Comparison of ENCODE assay signal across 1 cellular context in genomic region chr1:47478090-47478489, GRCh38.
TF ChIP-seq lines count a peak whose summit lies in the region.

No MANE protein-coding gene starts in this region.

TF ChIP-seq in HepG2, 621 proteins besides CTCF, POLR2A, EP300 and RAD21 (continued from another document and continues in another):
- no peak for TF ChIP-seq CEBPZ (IDR thresholded peaks at IDR 0.05; ENCODE audit: low read length)
- TF ChIP-seq, protein P1, sequence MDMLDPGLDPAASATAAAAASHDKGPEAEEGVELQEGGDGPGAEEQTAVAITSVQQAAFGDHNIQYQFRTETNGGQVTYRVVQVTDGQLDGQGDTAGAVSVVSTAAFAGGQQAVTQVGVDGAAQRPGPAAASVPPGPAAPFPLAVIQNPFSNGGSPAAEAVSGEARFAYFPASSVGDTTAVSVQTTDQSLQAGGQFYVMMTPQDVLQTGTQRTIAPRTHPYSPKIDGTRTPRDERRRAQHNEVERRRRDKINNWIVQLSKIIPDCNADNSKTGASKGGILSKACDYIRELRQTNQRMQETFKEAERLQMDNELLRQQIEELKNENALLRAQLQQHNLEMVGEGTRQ (IDR thresholded peaks at IDR 0.05; ENCODE audit: low read depth, low read length): no peak
- TF ChIP-seq, protein P1 (CRISPR knock-in tag; IDR thresholded peaks at IDR 0.05; ENCODE audit: borderline replicate concordance): no peak
- no peak for TF ChIP-seq SRSF1 (optimal IDR thresholded peaks at IDR 0.05; ENCODE audit: low read depth, low read length)
- TF ChIP-seq KLF13 (CRISPR knock-in tag; IDR thresholded peaks at IDR 0.05): no peak
- TF ChIP-seq SCMH1 (CRISPR knock-in tag; IDR thresholded peaks at IDR 0.05; ENCODE audit: borderline replicate concordance): no peak
- TF ChIP-seq, protein P2, sequence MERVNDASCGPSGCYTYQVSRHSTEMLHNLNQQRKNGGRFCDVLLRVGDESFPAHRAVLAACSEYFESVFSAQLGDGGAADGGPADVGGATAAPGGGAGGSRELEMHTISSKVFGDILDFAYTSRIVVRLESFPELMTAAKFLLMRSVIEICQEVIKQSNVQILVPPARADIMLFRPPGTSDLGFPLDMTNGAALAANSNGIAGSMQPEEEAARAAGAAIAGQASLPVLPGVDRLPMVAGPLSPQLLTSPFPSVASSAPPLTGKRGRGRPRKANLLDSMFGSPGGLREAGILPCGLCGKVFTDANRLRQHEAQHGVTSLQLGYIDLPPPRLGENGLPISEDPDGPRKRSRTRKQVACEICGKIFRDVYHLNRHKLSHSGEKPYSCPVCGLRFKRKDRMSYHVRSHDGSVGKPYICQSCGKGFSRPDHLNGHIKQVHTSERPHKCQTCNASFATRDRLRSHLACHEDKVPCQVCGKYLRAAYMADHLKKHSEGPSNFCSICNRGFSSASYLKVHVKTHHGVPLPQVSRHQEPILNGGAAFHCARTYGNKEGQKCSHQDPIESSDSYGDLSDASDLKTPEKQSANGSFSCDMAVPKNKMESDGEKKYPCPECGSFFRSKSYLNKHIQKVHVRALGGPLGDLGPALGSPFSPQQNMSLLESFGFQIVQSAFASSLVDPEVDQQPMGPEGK (CRISPR knock-in tag; IDR thresholded peaks at IDR 0.05): peak; percentile 95
- no peak for TF ChIP-seq AGO1 (IDR thresholded peaks at IDR 0.05; ENCODE audit: low read depth, low read length, poor library complexity, severe bottlenecking)
- TF ChIP-seq MXD4 (CRISPR knock-in tag; IDR thresholded peaks at IDR 0.05): 0 out of 2 replicates have a peak, but pooled peaks have one; percentile 43
- TF ChIP-seq NRL (CRISPR knock-in tag; IDR thresholded peaks at IDR 0.05; ENCODE audit: borderline replicate concordance): peak; percentile 57
- TF ChIP-seq ZNF550 (CRISPR knock-in tag; IDR thresholded peaks at IDR 0.05; ENCODE audit: borderline replicate concordance): no peak
- peak; percentile 83; the same call in 1 of the 2 replicates for TF ChIP-seq ZNF331 (CRISPR knock-in tag; IDR thresholded peaks at IDR 0.05)
- TF ChIP-seq, protein P3, sequence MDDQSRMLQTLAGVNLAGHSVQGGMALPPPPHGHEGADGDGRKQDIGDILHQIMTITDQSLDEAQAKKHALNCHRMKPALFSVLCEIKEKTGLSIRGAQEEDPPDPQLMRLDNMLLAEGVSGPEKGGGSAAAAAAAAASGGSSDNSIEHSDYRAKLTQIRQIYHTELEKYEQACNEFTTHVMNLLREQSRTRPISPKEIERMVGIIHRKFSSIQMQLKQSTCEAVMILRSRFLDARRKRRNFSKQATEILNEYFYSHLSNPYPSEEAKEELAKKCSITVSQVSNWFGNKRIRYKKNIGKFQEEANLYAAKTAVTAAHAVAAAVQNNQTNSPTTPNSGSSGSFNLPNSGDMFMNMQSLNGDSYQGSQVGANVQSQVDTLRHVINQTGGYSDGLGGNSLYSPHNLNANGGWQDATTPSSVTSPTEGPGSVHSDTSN (CRISPR knock-in tag; IDR thresholded peaks at IDR 0.05; ENCODE audit: borderline replicate concordance): no peak
- TF ChIP-seq, protein P4, sequence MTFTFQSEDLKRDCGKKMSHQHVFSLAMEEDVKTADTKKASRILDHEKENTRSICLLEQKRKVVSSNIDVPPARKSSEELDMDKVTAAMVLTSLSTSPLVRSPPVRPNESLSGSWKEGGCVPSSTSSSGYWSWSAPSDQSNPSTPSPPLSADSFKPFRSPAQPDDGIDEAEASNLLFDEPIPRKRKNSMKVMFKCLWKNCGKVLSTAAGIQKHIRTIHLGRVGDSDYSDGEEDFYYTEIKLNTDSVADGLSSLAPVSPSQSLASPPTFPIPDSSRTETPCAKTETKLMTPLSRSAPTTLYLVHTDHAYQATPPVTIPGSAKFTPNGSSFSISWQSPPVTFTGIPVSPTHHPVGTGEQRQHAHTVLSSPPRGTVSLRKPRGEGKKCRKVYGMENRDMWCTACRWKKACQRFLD (CRISPR knock-in tag; IDR thresholded peaks at IDR 0.05; ENCODE audit: borderline replicate concordance): 0 out of 2 replicates have a peak, but pooled peaks have one; percentile 61
- TF ChIP-seq REXO4 (CRISPR knock-in tag; IDR thresholded peaks at IDR 0.05; ENCODE audit: borderline replicate concordance): no peak
- peak; percentile 39; the same call in 1 of the 2 replicates for TF ChIP-seq CBX5 (CRISPR knock-in tag; IDR thresholded peaks at IDR 0.05; ENCODE audit: borderline replicate concordance)
- no peak for TF ChIP-seq NFIB (CRISPR knock-in tag; IDR thresholded peaks at IDR 0.05; ENCODE audit: borderline replicate concordance)
- no peak for TF ChIP-seq MBNL3 (CRISPR knock-in tag; conservative IDR thresholded peaks at IDR 0.05)
- no peak for TF ChIP-seq ZNF142 (CRISPR knock-in tag; IDR thresholded peaks at IDR 0.05)
- TF ChIP-seq ZBTB7B (CRISPR knock-in tag; IDR thresholded peaks at IDR 0.05): peak; percentile 66
- TF ChIP-seq PRPF4 (IDR thresholded peaks at IDR 0.05; ENCODE audit: low read depth, low read length, poor library complexity, severe bottlenecking): no peak
- TF ChIP-seq, protein P5, sequence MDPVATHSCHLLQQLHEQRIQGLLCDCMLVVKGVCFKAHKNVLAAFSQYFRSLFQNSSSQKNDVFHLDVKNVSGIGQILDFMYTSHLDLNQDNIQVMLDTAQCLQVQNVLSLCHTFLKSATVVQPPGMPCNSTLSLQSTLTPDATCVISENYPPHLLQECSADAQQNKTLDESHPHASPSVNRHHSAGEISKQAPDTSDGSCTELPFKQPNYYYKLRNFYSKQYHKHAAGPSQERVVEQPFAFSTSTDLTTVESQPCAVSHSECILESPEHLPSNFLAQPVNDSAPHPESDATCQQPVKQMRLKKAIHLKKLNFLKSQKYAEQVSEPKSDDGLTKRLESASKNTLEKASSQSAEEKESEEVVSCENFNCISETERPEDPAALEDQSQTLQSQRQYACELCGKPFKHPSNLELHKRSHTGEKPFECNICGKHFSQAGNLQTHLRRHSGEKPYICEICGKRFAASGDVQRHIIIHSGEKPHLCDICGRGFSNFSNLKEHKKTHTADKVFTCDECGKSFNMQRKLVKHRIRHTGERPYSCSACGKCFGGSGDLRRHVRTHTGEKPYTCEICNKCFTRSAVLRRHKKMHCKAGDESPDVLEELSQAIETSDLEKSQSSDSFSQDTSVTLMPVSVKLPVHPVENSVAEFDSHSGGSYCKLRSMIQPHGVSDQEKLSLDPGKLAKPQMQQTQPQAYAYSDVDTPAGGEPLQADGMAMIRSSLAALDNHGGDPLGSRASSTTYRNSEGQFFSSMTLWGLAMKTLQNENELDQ (CRISPR knock-in tag; IDR thresholded peaks at IDR 0.05; ENCODE audit: borderline replicate concordance): no peak
- TF ChIP-seq KDM4B (CRISPR knock-in tag; IDR thresholded peaks at IDR 0.05): peak; percentile 73; the same call in 1 of the 2 replicates
- TF ChIP-seq YEATS4 (CRISPR knock-in tag; IDR thresholded peaks at IDR 0.05; ENCODE audit: borderline replicate concordance): no peak
- peak; percentile 87 for TF ChIP-seq RARA (CRISPR knock-in tag; IDR thresholded peaks at IDR 0.05)
- TF ChIP-seq SATB2 (CRISPR knock-in tag; IDR thresholded peaks at IDR 0.05): no peak
- peak; percentile 72 for TF ChIP-seq ZEB1 (IDR thresholded peaks at IDR 0.05; ENCODE audit: insufficient replicate concordance, low read depth)
- no peak for TF ChIP-seq ZC3H4 (CRISPR knock-in tag; IDR thresholded peaks at IDR 0.05; ENCODE audit: borderline replicate concordance)
- peak; percentile 67 for TF ChIP-seq ZBTB25 (CRISPR knock-in tag; IDR thresholded peaks at IDR 0.05)
- TF ChIP-seq MED13 (CRISPR knock-in tag; IDR thresholded peaks at IDR 0.05): no peak
- peak; percentile 92 for TF ChIP-seq FOXJ3 (CRISPR knock-in tag; IDR thresholded peaks at IDR 0.05; ENCODE audit: borderline replicate concordance)
- no peak for TF ChIP-seq MXD3 (CRISPR knock-in tag; IDR thresholded peaks at IDR 0.05)
- no peak for TF ChIP-seq NR3C1 (CRISPR knock-in tag; IDR thresholded peaks at IDR 0.05)
- no peak for TF ChIP-seq ZSCAN9 (CRISPR knock-in tag; IDR thresholded peaks at IDR 0.05; ENCODE audit: borderline replicate concordance)
- no peak for TF ChIP-seq NPAS2 (CRISPR knock-in tag; IDR thresholded peaks at IDR 0.05; ENCODE audit: borderline replicate concordance)
- no peak for TF ChIP-seq HNRNPL (IDR thresholded peaks at IDR 0.05; ENCODE audit: low read depth, low read length)
- TF ChIP-seq CREM (IDR thresholded peaks at IDR 0.05): peak; percentile 71; the same call in 1 of the 2 replicates
- no peak for TF ChIP-seq CREM (CRISPR knock-in tag; IDR thresholded peaks at IDR 0.05)
- TF ChIP-seq ZNF260 (CRISPR knock-in tag; IDR thresholded peaks at IDR 0.05; ENCODE audit: borderline replicate concordance, low read depth): no peak
- TF ChIP-seq ZNF282 (IDR thresholded peaks at IDR 0.05; ENCODE audit: partially characterized antibody): no peak
- TF ChIP-seq ZNF75D (CRISPR knock-in tag; IDR thresholded peaks at IDR 0.05; ENCODE audit: borderline replicate concordance): no peak
- TF ChIP-seq FOXM1 (CRISPR knock-in tag; IDR thresholded peaks at IDR 0.05): no peak
